Comparison of ENCODE assay signal across 1 cellular context in genomic region chr2:231170058-231170457, GRCh38.
TF ChIP-seq lines count a peak whose summit lies in the region.

No MANE protein-coding gene starts in this region.

TF ChIP-seq in HepG2, 621 proteins besides CTCF, POLR2A, EP300 and RAD21:
- no peak for TF ChIP-seq PAF1 (CRISPR knock-in tag; IDR thresholded peaks at IDR 0.05)
- no peak for TF ChIP-seq SETDB1 (CRISPR knock-in tag; IDR thresholded peaks at IDR 0.05; ENCODE audit: borderline replicate concordance)
- no peak for TF ChIP-seq MIER3 (CRISPR knock-in tag; IDR thresholded peaks at IDR 0.05; ENCODE audit: borderline replicate concordance)
- no peak for TF ChIP-seq HDAC6 (IDR thresholded peaks at IDR 0.05; ENCODE audit: low read depth, low read length)
- no peak for TF ChIP-seq ZNF768 (CRISPR knock-in tag; IDR thresholded peaks at IDR 0.05)
- TF ChIP-seq PRMT3 (CRISPR knock-in tag; IDR thresholded peaks at IDR 0.05; ENCODE audit: borderline replicate concordance, low read depth) = no peak
